2 cellular contexts compared by ENCODE assay signal in the genomic region with DNA sequence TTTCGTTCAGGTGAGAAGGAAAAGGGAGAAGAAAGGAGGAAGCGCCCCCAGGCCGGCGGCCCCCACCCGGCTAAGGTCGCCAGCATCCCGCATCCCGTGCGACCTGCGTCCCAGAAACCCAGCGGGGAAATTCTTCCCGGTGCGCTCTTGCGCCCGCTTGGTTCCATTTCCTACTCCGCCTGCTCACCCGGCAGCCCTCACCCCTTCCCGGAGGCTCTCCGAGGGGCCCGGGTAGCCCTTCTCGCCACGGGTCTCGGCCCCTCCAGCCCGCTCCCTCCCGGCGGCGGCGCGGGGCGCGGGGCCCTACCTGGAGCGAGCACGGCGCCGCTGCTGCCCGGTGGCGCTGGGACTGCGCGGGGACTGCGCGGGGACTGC.
A peak's percentile ranks its signal among the peaks of the same experiment; 100 is the strongest.
TF ChIP-seq lines count a peak whose summit lies in the region.

A gene (minus strand): TSS at position 373 of the 375 bp plus-strand sequence. CDS start 65,141 bp downstream, outside the sequence.

TF ChIP-seq in HCT116, 20 proteins besides CTCF, POLR2A, EP300 and RAD21:
- TF ChIP-seq SRF (IDR thresholded peaks at IDR 0.05; ENCODE audit: low read depth) (no peak), TCF7L2 (IDR thresholded peaks at IDR 0.05; ENCODE audit: borderline replicate concordance, extremely low read depth, insufficient read depth, insufficient read length) (no peak), EGR1 (IDR thresholded peaks at IDR 0.05; ENCODE audit: low read depth) (no peak), YY1 (IDR thresholded peaks at IDR 0.05; ENCODE audit: extremely low read depth, insufficient replicate concordance, low read depth, low read length) (no peak), SP1 (IDR thresholded peaks at IDR 0.05; ENCODE audit: low read depth) (no peak), CEBPB (IDR thresholded peaks at IDR 0.05; ENCODE audit: low read depth) (no peak), EZH2phosphoT487 (IDR thresholded peaks at IDR 0.05; ENCODE audit: borderline replicate concordance) (no peak), ZFX (IDR thresholded peaks at IDR 0.05) (no peak), ELF1 (IDR thresholded peaks at IDR 0.05; ENCODE audit: borderline replicate concordance, low read depth) (no peak), FOSL1 (IDR thresholded peaks at IDR 0.05; ENCODE audit: low read depth) (no peak), SIN3A (IDR thresholded peaks at IDR 0.05; ENCODE audit: low read depth) (no peak), ZNF274 (IDR thresholded peaks at IDR 0.05; ENCODE audit: low read depth, low read length) (no peak), POLR2AphosphoS5 (IDR thresholded peaks at IDR 0.05; ENCODE audit: low read depth, low read length) (no peak), JUND (IDR thresholded peaks at IDR 0.05) (no peak), CBX3 (IDR thresholded peaks at IDR 0.05; ENCODE audit: low read depth) (no peak), EZH2 (IDR thresholded peaks at IDR 0.05) (no peak)
- TF ChIP-seq, protein P1, sequence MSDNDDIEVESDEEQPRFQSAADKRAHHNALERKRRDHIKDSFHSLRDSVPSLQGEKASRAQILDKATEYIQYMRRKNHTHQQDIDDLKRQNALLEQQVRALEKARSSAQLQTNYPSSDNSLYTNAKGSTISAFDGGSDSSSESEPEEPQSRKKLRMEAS (IDR thresholded peaks at IDR 0.05): no peak
- TF ChIP-seq, protein P2, sequence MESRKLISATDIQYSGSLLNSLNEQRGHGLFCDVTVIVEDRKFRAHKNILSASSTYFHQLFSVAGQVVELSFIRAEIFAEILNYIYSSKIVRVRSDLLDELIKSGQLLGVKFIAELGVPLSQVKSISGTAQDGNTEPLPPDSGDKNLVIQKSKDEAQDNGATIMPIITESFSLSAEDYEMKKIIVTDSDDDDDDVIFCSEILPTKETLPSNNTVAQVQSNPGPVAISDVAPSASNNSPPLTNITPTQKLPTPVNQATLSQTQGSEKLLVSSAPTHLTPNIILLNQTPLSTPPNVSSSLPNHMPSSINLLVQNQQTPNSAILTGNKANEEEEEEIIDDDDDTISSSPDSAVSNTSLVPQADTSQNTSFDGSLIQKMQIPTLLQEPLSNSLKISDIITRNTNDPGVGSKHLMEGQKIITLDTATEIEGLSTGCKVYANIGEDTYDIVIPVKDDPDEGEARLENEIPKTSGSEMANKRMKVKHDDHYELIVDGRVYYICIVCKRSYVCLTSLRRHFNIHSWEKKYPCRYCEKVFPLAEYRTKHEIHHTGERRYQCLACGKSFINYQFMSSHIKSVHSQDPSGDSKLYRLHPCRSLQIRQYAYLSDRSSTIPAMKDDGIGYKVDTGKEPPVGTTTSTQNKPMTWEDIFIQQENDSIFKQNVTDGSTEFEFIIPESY (IDR thresholded peaks at IDR 0.05; ENCODE audit: extremely low read depth, insufficient replicate concordance, low read length): no peak
- TF ChIP-seq, protein P3, sequence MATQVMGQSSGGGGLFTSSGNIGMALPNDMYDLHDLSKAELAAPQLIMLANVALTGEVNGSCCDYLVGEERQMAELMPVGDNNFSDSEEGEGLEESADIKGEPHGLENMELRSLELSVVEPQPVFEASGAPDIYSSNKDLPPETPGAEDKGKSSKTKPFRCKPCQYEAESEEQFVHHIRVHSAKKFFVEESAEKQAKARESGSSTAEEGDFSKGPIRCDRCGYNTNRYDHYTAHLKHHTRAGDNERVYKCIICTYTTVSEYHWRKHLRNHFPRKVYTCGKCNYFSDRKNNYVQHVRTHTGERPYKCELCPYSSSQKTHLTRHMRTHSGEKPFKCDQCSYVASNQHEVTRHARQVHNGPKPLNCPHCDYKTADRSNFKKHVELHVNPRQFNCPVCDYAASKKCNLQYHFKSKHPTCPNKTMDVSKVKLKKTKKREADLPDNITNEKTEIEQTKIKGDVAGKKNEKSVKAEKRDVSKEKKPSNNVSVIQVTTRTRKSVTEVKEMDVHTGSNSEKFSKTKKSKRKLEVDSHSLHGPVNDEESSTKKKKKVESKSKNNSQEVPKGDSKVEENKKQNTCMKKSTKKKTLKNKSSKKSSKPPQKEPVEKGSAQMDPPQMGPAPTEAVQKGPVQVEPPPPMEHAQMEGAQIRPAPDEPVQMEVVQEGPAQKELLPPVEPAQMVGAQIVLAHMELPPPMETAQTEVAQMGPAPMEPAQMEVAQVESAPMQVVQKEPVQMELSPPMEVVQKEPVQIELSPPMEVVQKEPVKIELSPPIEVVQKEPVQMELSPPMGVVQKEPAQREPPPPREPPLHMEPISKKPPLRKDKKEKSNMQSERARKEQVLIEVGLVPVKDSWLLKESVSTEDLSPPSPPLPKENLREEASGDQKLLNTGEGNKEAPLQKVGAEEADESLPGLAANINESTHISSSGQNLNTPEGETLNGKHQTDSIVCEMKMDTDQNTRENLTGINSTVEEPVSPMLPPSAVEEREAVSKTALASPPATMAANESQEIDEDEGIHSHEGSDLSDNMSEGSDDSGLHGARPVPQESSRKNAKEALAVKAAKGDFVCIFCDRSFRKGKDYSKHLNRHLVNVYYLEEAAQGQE (IDR thresholded peaks at IDR 0.05; ENCODE audit: low read depth): no peak
- TF ChIP-seq, protein P4, sequence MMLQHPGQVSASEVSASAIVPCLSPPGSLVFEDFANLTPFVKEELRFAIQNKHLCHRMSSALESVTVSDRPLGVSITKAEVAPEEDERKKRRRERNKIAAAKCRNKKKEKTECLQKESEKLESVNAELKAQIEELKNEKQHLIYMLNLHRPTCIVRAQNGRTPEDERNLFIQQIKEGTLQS (IDR thresholded peaks at IDR 0.05): no peak
TF ChIP-seq in HCT116: peak in this region for 0.

TF ChIP-seq in endothelial cell of umbilical vein, 7 proteins besides CTCF, POLR2A, EP300 and RAD21:
- TF ChIP-seq EZH2 (IDR thresholded peaks at IDR 0.05; ENCODE audit: borderline replicate concordance, low read depth, low read length, severe bottlenecking): peak; percentile 48
- no peak for TF ChIP-seq JUN (IDR thresholded peaks at IDR 0.05; ENCODE audit: borderline replicate concordance, insufficient read depth, insufficient read length, low read depth)
